ENCODE assay signal across 11 cellular contexts in the genomic region with DNA sequence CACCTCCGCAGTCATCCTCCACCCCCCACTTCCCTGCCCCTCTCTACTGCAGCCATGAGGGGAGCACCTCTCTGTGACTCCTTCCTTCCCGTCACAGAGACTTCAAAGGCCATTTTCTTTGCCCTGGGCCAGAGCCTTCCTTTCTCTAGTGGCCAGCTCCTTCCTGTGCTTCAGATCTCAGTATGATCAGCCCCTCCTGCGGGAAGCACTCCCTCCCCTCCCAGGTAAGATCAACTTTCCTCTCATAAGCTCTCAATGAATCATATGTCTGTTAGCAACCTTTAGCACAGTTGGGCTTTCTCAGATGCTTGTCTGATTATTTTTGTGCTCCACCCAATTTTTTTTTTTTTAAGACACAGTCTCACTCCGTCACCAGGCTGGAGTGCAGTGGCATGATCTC.
A peak's percentile ranks its signal among the peaks of the same experiment; 100 is the strongest.
DNase-seq lines count a peak whose midpoint lies in the region; ATAC-seq and TF ChIP-seq lines count a peak whose summit lies in the region.
"Had no signal": no experiment of that assay in that cellular context is flagged by ENCODE, and none has a peak within 500 bp of the region (broad histone marks: within the 10 kb centered on the region; RNA-seq: fewer than 3 reads in every experiment).

No MANE protein-coding gene starts in this region.

- in situ Hi-C loops in mammary epithelial cell (cut with MboI; ENCODE audit: low sequenced_read_pairs in 2 of 2) = no loop called here

- H3K4me2 ChIP-seq in Loucy (ENCODE audit: low read depth, low read length, poor library complexity, severe bottlenecking) (peak overlapping the region; percentile 66), mammary epithelial cell (ENCODE audit: insufficient read depth, low read depth, low read length) (no peak overlapping the region), parathyroid adenoma (ENCODE audit: low read length) (no peak overlapping the region)

- H3K9me2 ChIP-seq in Loucy (replicated peaks; ENCODE audit: low read depth, low read length) = no peaks in the 10 kb centered on the region

- TF ChIP-seq CTCF in Loucy (conservative IDR thresholded peaks at IDR 0.05; ENCODE audit: low read length) = no peak
- TF ChIP-seq CTCF in mammary epithelial cell (conservative IDR thresholded peaks at IDR 0.05 in 1 of 2, IDR thresholded peaks at IDR 0.05 in 1 of 2; ENCODE audit: extremely low read depth in 1 of 2, insufficient read depth in 1 of 2, low read depth in 1 of 2, low read length in 2 of 2) = no peak
- no peak for TF ChIP-seq CTCF in parathyroid adenoma (IDR thresholded peaks at IDR 0.05)
- no peak for TF ChIP-seq CTCF in WTC11 (IDR thresholded peaks at IDR 0.05)
- no peak for TF ChIP-seq CTCF in mesothelial cell of epicardium (IDR thresholded peaks at IDR 0.05; ENCODE audit: unreplicated experiment)

- POLR2A ChIA-PET in WTC11 (lab: Charles Lee) = no interaction called here

- H3K9ac ChIP-seq in Loucy (ENCODE audit: low read depth, low read length, poor library complexity, severe bottlenecking) (peak overlapping the region; percentile 73), mammary epithelial cell (ENCODE audit: insufficient read depth, low read length) (no peak overlapping the region), parathyroid adenoma (no peak overlapping the region)

- H3K4me3 ChIP-seq in Loucy (ENCODE audit: low read length, poor library complexity, severe bottlenecking) (peak overlapping the region; percentile 49), mammary epithelial cell (replicated peaks in 1 of 3; ENCODE audit: insufficient read depth in 1 of 3, low read depth in 2 of 3, low read length in 3 of 3) (no peak overlapping the region), parathyroid adenoma (ENCODE audit: low read depth, low read length) (no peak overlapping the region)
- H3K4me3 ChIP-seq: K562 had no signal

- H3K79me2 ChIP-seq in Loucy (ENCODE audit: insufficient read depth, low read length) (no peaks in the 10 kb centered on the region), mammary epithelial cell (ENCODE audit: insufficient read depth, low read length) (no peaks in the 10 kb centered on the region), parathyroid adenoma (no peaks in the 10 kb centered on the region)

- no peak overlapping the region for H3K27ac ChIP-seq in mammary epithelial cell (ENCODE audit: insufficient read depth, low read depth, low read length)
- peak overlapping the region; percentile 77 for H3K27ac ChIP-seq in parathyroid adenoma

- no peak overlapping the region for H3K27ac Mint-ChIP-seq in WTC11
- no peak overlapping the region for H3K27ac Mint-ChIP-seq in mesothelial cell of epicardium

- CTCF ChIA-PET in mammary epithelial cell (lab: Charles Lee; ENCODE audit: low non-redundant PET) (no interaction called here), WTC11 (lab: Charles Lee) (interaction anchor here (1.2 to 1.7 kb wide), 5 partner anchors 8 to 169 kb away, joined by 3 to 5 read pairs (median 5); no protein-coding TSS in a partner anchor)

- dilution Hi-C loops in mammary epithelial cell (cut with HindIII; ENCODE audit: low sequenced_read_pairs) = no loop called here

- H4K20me1 ChIP-seq in Loucy (ENCODE audit: insufficient read depth, low read length, poor library complexity, severe bottlenecking) = no peaks in the 10 kb centered on the region
- H4K20me1 ChIP-seq in mammary epithelial cell (ENCODE audit: insufficient read depth, low read length) = no peaks in the 10 kb centered on the region

- intact Hi-C loops in mammary epithelial cell (cut with micrococcal nuclease) = no loop called here

- H3K9me3 Mint-ChIP-seq in WTC11 = no peaks in the 10 kb centered on the region
- H3K9me3 Mint-ChIP-seq in mesothelial cell of epicardium = no peaks in the 10 kb centered on the region

- no peaks in the 10 kb centered on the region for H3K9me3 ChIP-seq in Loucy (ENCODE audit: insufficient read depth, low read depth, low read length)
- H3K9me3 ChIP-seq in mammary epithelial cell (replicated peaks; ENCODE audit: insufficient read depth, low read length) = no peaks in the 10 kb centered on the region
- no peaks in the 10 kb centered on the region for H3K9me3 ChIP-seq in parathyroid adenoma (ENCODE audit: control insufficient read depth, low read length)

- H3K27me3 Mint-ChIP-seq in WTC11 (ENCODE audit: low read depth) = peaks cover 3% of the 10 kb centered on the region; the same call in 1 of the 2 replicates
- peaks cover 4% of the 10 kb centered on the region for H3K27me3 Mint-ChIP-seq in mesothelial cell of epicardium (ENCODE audit: low read depth)

- no peaks in the 10 kb centered on the region for H3K4me1 Mint-ChIP-seq in WTC11
- peaks cover 4% of the 10 kb centered on the region for H3K4me1 Mint-ChIP-seq in mesothelial cell of epicardium

- no peak overlapping the region for H2AFZ ChIP-seq in Loucy (ENCODE audit: low read length)
- peak overlapping the region; percentile 20 for H2AFZ ChIP-seq in mammary epithelial cell (ENCODE audit: low read depth, low read length)
- H2AFZ ChIP-seq in parathyroid adenoma = peak overlapping the region; percentile 35

- H3K36me3 ChIP-seq in Loucy (ENCODE audit: insufficient read depth, low read length) (no peaks in the 10 kb centered on the region), mammary epithelial cell (ENCODE audit: insufficient read depth, low read length) (no peaks in the 10 kb centered on the region), parathyroid adenoma (ENCODE audit: control insufficient read depth, insufficient read depth, low read length) (no peaks in the 10 kb centered on the region)

- WGBS in mammary epithelial cell (ENCODE audit: low coverage, missing lambda C conversion rate) = 84% methylated on average over 4 of the region's 4 CpGs

- H3K4me3 Mint-ChIP-seq in WTC11 = no peak overlapping the region
- H3K4me3 Mint-ChIP-seq in mesothelial cell of epicardium = no peak overlapping the region

- peak; percentile 80 for DNase-seq in Daoy (ENCODE audit: low read depth)
- peak; percentile 88 for DNase-seq in mammary epithelial cell
- DNase-seq in WTC11 (ENCODE audit: low spot score) = no peak
- DNase-seq in NCI-H774 (lab: John Stamatoyannopoulos, UW) = no peak
- no peak for DNase-seq in mesothelial cell of epicardium (ENCODE audit: low spot score in 2 of 2, unreplicated experiment in 2 of 2)
- DNase-seq: COR-L47, left ventricle myocardium superior, NCI-H2029 treated with DMSO at 0.1 percent for 48 hours had no signal

- BruUV-seq in mammary epithelial cell (replicated peaks; lab: Mats Ljungman, UMichigan) = no TSS peak

- no peak for ATAC-seq in WTC11
- ATAC-seq: K562, left ventricle myocardium superior had no signal

- no peaks in the 10 kb centered on the region for H3K36me3 Mint-ChIP-seq in WTC11
- no peaks in the 10 kb centered on the region for H3K36me3 Mint-ChIP-seq in mesothelial cell of epicardium

- H3F3A ChIP-seq in Loucy (ENCODE audit: low read depth) = no peaks in the 10 kb centered on the region

- H3K4me1 ChIP-seq in Loucy (ENCODE audit: insufficient read depth, low read length, poor library complexity, severe bottlenecking) (peaks cover 68% of the 10 kb centered on the region), mammary epithelial cell (ENCODE audit: insufficient read depth, low read length) (no peaks in the 10 kb centered on the region), parathyroid adenoma (peaks cover 36% of the 10 kb centered on the region)

- H3K27me3 ChIP-seq in Loucy (ENCODE audit: insufficient read depth, low read length, poor library complexity, severe bottlenecking) (no peaks in the 10 kb centered on the region), mammary epithelial cell (ENCODE audit: insufficient read depth, low read length) (no peaks in the 10 kb centered on the region), parathyroid adenoma (ENCODE audit: control insufficient read depth, insufficient read depth, low read length) (no peaks in the 10 kb centered on the region)

TF ChIP-seq in WTC11, 78 proteins besides CTCF, POLR2A, EP300 and RAD21:
- TF ChIP-seq MXD4 (CRISPR knock-in tag; IDR thresholded peaks at IDR 0.05; ENCODE audit: borderline replicate concordance) = no peak
TF ChIP-seq in WTC11: peak in this region for 0.

Comparison
In these comparisons a context has a peak if more than half of its experiments do, and no peak if none do; other contexts are left out.
1. DNase-seq: peak in Daoy (single experiment) and mammary epithelial cell (single experiment); none in WTC11 (single experiment), NCI-H774 (single experiment) and mesothelial cell of epicardium (0 of 2).